Comparison of ENCODE assay signal across 18 cellular contexts in the genomic region with DNA sequence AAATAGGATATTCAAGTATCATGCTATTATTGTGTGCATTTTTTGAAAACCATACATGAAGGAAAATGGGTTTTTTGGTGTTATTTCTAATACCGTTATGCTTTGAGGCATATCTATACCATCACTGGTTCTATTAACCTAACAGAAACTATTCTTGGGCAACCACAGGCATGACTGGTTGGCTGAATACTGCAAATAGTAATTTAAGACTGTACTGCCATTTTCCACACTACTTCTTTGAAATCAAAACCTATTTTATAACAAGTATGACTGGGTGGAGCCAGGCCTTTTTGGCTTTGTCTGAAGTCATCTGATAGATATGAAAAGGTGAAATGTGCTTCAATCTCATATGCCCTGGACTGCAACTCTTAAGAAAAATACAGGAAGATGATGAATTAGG.
DNase-seq lines count a peak whose midpoint lies in the region; ATAC-seq and TF ChIP-seq lines count a peak whose summit lies in the region.
"Had no signal": no experiment of that assay in that cellular context is flagged by ENCODE, and none has a peak within 500 bp of the region (broad histone marks: within the 10 kb centered on the region; RNA-seq: fewer than 3 reads in every experiment).

No MANE protein-coding gene starts in this region.

- peaks cover 5% of the 10 kb centered on the region for H3K36me3 Mint-ChIP-seq in activated T-helper 2 cell treated with anti-CD3 and anti-CD28 coated beads, Interferon-gamma antibody, Interleukin-2, Interleukin-4, amounts not matched to agents 10 μg/mL and 5 μg/mL and 100 μg/mL, durations not matched to agents 14 hours and 24 hours and 36 hours (ENCODE audit: low read depth)

- H3K4me3 ChIP-seq in GM12865 (ENCODE audit: low read depth, low read length) (no peak overlapping the region), choroid plexus epithelial cell (ENCODE audit: low read depth, low read length) (no peak overlapping the region)

- TF ChIP-seq CTCF in GM12865 (IDR thresholded peaks at IDR 0.05; ENCODE audit: insufficient read depth, low read depth, low read length, missing control alignments) (no peak), choroid plexus epithelial cell (conservative IDR thresholded peaks at IDR 0.05; ENCODE audit: low read depth, low read length) (no peak)

- H3K4me3 Mint-ChIP-seq in activated T-helper 2 cell treated with anti-CD3 and anti-CD28 coated beads, Interferon-gamma antibody, Interleukin-2, Interleukin-4, amounts not matched to agents 10 μg/mL and 5 μg/mL and 100 μg/mL, durations not matched to agents 14 hours and 24 hours and 36 hours (ENCODE audit: low read depth), result no peak overlapping the region
- H3K4me3 Mint-ChIP-seq: activated naive CD8-positive, alpha-beta T cell; dendritic cell treated with granulocyte-macrophage colony-stimulating factor and Interleukin-4, amounts not matched to agents 40 ng/mL and 50 ng/mL, for 4 days; naive B cell; T-cell had no signal

- peaks cover 8% of the 10 kb centered on the region for H3K4me1 Mint-ChIP-seq in activated T-helper 2 cell treated with anti-CD3 and anti-CD28 coated beads, Interferon-gamma antibody, Interleukin-2, Interleukin-4, amounts not matched to agents 10 μg/mL and 5 μg/mL and 100 μg/mL, durations not matched to agents 14 hours and 24 hours and 36 hours (ENCODE audit: low read depth)

- peak; percentile 69 for ATAC-seq in GM18861 (IDR thresholded peaks at IDR 0.05; ENCODE audit: unreplicated experiment)
- peak; percentile 79 for ATAC-seq in HG02973 (IDR thresholded peaks at IDR 0.05; ENCODE audit: unreplicated experiment)
- ATAC-seq: T-cell had no signal

- peak; percentile 66 for DNase-seq in GM12865 (ENCODE audit: low read depth)
- DNase-seq in choroid plexus epithelial cell (ENCODE audit: low read depth), result peak; percentile 18
- DNase-seq in activated T-helper 2 cell treated with anti-CD3 and anti-CD28 coated beads, Interferon-gamma antibody, Interleukin-2, Interleukin-4, amounts not matched to agents 10 μg/mL and 5 μg/mL and 100 μg/mL, durations not matched to agents 14 hours and 24 hours and 36 hours (ENCODE audit: low spot score), result no peak
- DNase-seq in Ammon's horn (ENCODE audit: low spot score), result no peak
- no peak for DNase-seq in DMS79 (lab: John Stamatoyannopoulos, UW)
- DNase-seq: activated CD4-positive, alpha-beta T cell treated with anti-CD3 and anti-CD28 coated beads, Interleukin-2, amount 50 U/mL, for 1 hour; foreskin fibroblast; naive B cell; NCI-H1436; NCI-H748 treated with DMSO at 0.1 percent for 48 hours; OCI-M1; retina; SHP77 treated with DMSO at 0.1 percent for 48 hours; T-cell had no signal

- intact Hi-C loops in activated T-helper 2 cell treated with anti-CD3 and anti-CD28 coated beads, Interferon-gamma antibody, Interleukin-2, Interleukin-4, amounts not matched to agents 10 μg/mL and 5 μg/mL and 100 μg/mL, durations not matched to agents 14 hours and 24 hours and 36 hours (cut with micrococcal nuclease), result no loop called here

- no peaks in the 10 kb centered on the region for H3K27me3 Mint-ChIP-seq in activated T-helper 2 cell treated with anti-CD3 and anti-CD28 coated beads, Interferon-gamma antibody, Interleukin-2, Interleukin-4, amounts not matched to agents 10 μg/mL and 5 μg/mL and 100 μg/mL, durations not matched to agents 14 hours and 24 hours and 36 hours (ENCODE audit: low read depth)
- H3K27me3 Mint-ChIP-seq: activated naive CD8-positive, alpha-beta T cell; dendritic cell treated with granulocyte-macrophage colony-stimulating factor and Interleukin-4, amounts not matched to agents 40 ng/mL and 50 ng/mL, for 4 days; naive B cell; T-cell had no signal

- peaks cover 24% of the 10 kb centered on the region for H3K9me3 Mint-ChIP-seq in activated T-helper 2 cell treated with anti-CD3 and anti-CD28 coated beads, Interferon-gamma antibody, Interleukin-2, Interleukin-4, amounts not matched to agents 10 μg/mL and 5 μg/mL and 100 μg/mL, durations not matched to agents 14 hours and 24 hours and 36 hours

- H3K27ac Mint-ChIP-seq in activated T-helper 2 cell treated with anti-CD3 and anti-CD28 coated beads, Interferon-gamma antibody, Interleukin-2, Interleukin-4, amounts not matched to agents 10 μg/mL and 5 μg/mL and 100 μg/mL, durations not matched to agents 14 hours and 24 hours and 36 hours, result no peak overlapping the region
- H3K27ac Mint-ChIP-seq: activated naive CD8-positive, alpha-beta T cell; dendritic cell treated with granulocyte-macrophage colony-stimulating factor and Interleukin-4, amounts not matched to agents 40 ng/mL and 50 ng/mL, for 4 days; naive B cell; T-cell had no signal

Comparison
In these comparisons a context has a peak if more than half of its experiments do, and no peak if none do; other contexts are left out.
1. DNase-seq: peak in GM12865 (single experiment) and choroid plexus epithelial cell (single experiment); none in activated T-helper 2 cell treated with anti-CD3 and anti-CD28 coated beads, Interferon-gamma antibody, Interleukin-2, Interleukin-4, amounts not matched to agents 10 μg/mL and 5 μg/mL and 100 μg/mL, durations not matched to agents 14 hours and 24 hours and 36 hours (single experiment), Ammon's horn (single experiment) and DMS79 (single experiment).